Comparison of ENCODE assay signal across 33 cellular contexts in genomic region chr11:21301981-21302380, GRCh38.
DNase-seq lines count a peak whose midpoint lies in the region; ATAC-seq, FAIRE-seq and TF ChIP-seq lines count a peak whose summit lies in the region.
"Had no signal": no experiment of that assay in that cellular context is flagged by ENCODE, and none has a peak within 500 bp of the region (broad histone marks: within the 10 kb centered on the region; RNA-seq: fewer than 3 reads in every experiment).

No MANE protein-coding gene starts in this region.

- H3K9me3 Mint-ChIP-seq in GM23338: peaks cover 20% of the 10 kb centered on the region; the same call in 2 of the 3 replicates

- no TSS peak for BruUV-seq in HepG2 (replicated peaks; lab: Mats Ljungman, UMichigan)

- H3K4me1 Mint-ChIP-seq in GM23338: peaks cover 20% of the 10 kb centered on the region
- H3K4me1 Mint-ChIP-seq: B cell; CD14-positive monocyte; CD4-positive, alpha-beta memory T cell; CD4-positive, CD25-positive, alpha-beta regulatory T cell; CD8-positive, alpha-beta memory T cell had no signal

- no peak for TF ChIP-seq EP300 in HepG2 (IDR thresholded peaks at IDR 0.05; ENCODE audit: low read depth in 2 of 2, low read length in 2 of 2)
- TF ChIP-seq EP300 in HepG2 (CRISPR knock-in tag; IDR thresholded peaks at IDR 0.05; ENCODE audit: borderline replicate concordance): no peak

- no peaks in the 10 kb centered on the region for H4K20me1 ChIP-seq in HepG2 (ENCODE audit: insufficient read depth, low read length)
- no peaks in the 10 kb centered on the region for H4K20me1 ChIP-seq in GM23338 (replicated peaks; ENCODE audit: insufficient read depth)
- H4K20me1 ChIP-seq: BLaER1; BLaER1 treated with 17β-estradiol and CSF1 and Interleukin-3, amounts not matched to agents 10 nM and 100 nM had no signal

- H3K36me3 ChIP-seq in HepG2 (replicated peaks in 1 of 2; ENCODE audit: control insufficient read depth in 1 of 2, insufficient read depth in 2 of 2, low read length in 2 of 2) (no peaks in the 10 kb centered on the region), right lobe of liver (no peaks in the 10 kb centered on the region), GM23338 (ENCODE audit: insufficient read depth) (no peaks in the 10 kb centered on the region)
- H3K36me3 ChIP-seq: BE2C; BLaER1; BLaER1 treated with 17β-estradiol and CSF1 and Interleukin-3, amounts not matched to agents 10 nM and 100 nM had no signal

- TF ChIP-seq POLR2A in HepG2 (IDR thresholded peaks at IDR 0.05; ENCODE audit: insufficient read depth in 1 of 2, low read depth in 2 of 2, low read length in 2 of 2) (no peak), right lobe of liver (IDR thresholded peaks at IDR 0.05) (no peak)

- H3K27me3 ChIP-seq in HepG2 (ENCODE audit: control insufficient read depth in 1 of 2, insufficient read depth in 2 of 2, low read length in 2 of 2) (no peaks in the 10 kb centered on the region), right lobe of liver (no peaks in the 10 kb centered on the region), GM23338 (ENCODE audit: insufficient read depth) (no peaks in the 10 kb centered on the region)
- H3K27me3 ChIP-seq: BE2C; BLaER1; BLaER1 treated with 17β-estradiol and CSF1 and Interleukin-3, amounts not matched to agents 10 nM and 100 nM had no signal

- 8% methylated on average over 1 of the region's 1 CpG for WGBS in HepG2 (ENCODE audit: low lambda C conversion rate)
- WGBS in right lobe of liver (ENCODE audit: insufficient coverage, low coverage, low lambda C conversion rate, missing lambda C conversion rate): 31% methylated on average over 1 of the region's 1 CpG

- no peak overlapping the region for H3K4me3 Mint-ChIP-seq in GM23338
- H3K4me3 Mint-ChIP-seq: B cell; CD14-positive monocyte; CD4-positive, alpha-beta memory T cell; CD4-positive, alpha-beta T cell; CD4-positive, CD25-positive, alpha-beta regulatory T cell; CD8-positive, alpha-beta memory T cell; CD8-positive, alpha-beta T cell had no signal

- H3K4me3 ChIP-seq in HepG2 (replicated peaks in 1 of 3; ENCODE audit: insufficient read depth in 1 of 3, low read depth in 2 of 3, low read length in 3 of 3): no peak overlapping the region
- H3K4me3 ChIP-seq in right lobe of liver: no peak overlapping the region
- no peak overlapping the region for H3K4me3 ChIP-seq in GM23338
- H3K4me3 ChIP-seq: A549; BLaER1; BLaER1 treated with 17β-estradiol and CSF1 and Interleukin-3, amounts not matched to agents 10 nM and 100 nM had no signal

- ATAC-seq in HepG2 (no peak), right lobe of liver (no peak), GM23338 (no peak), HG03159 (IDR thresholded peaks at IDR 0.05; ENCODE audit: unreplicated experiment) (no peak)
- ATAC-seq: A549; CD8-positive, alpha-beta T cell had no signal

- H3K9me3 ChIP-seq in HepG2 (ENCODE audit: low read length): 0 out of 2 replicates have a peak, but pooled peaks cover 9% of the 10 kb centered on the region
- H3K9me3 ChIP-seq in right lobe of liver: no peaks in the 10 kb centered on the region
- H3K9me3 ChIP-seq: A549, BE2C, BLaER1, Caco-2 had no signal

- H3K4me2 ChIP-seq in HepG2 (ENCODE audit: low read depth, low read length) (no peak overlapping the region), GM23338 (no peak overlapping the region)
- H3K4me2 ChIP-seq: A549; BLaER1; BLaER1 treated with 17β-estradiol and CSF1 and Interleukin-3, amounts not matched to agents 10 nM and 100 nM had no signal

- DNase-seq in HepG2 (ENCODE audit: low spot score) (no peak), right lobe of liver (no peak), GM23338 (ENCODE audit: low spot score) (no peak)
- DNase-seq: 8988T; ACHN; AML-193; BE2C; C1 segment of cervical spinal cord; Caco-2; Calu3; CD4-positive, alpha-beta memory T cell; CD4-positive, alpha-beta T cell; CD4-positive, CD25-positive, alpha-beta regulatory T cell; CD8-positive, alpha-beta memory T cell; CD8-positive, alpha-beta T cell; COR-L47; DMS 273 treated with DMSO at 0.1 percent for 48 hours; DMS153; DMS53; DMS79; DMS79 treated with DMSO at 0.1 percent for 48 hours; DND-41; EL had no signal

- no peaks in the 10 kb centered on the region for H3F3A ChIP-seq in GM23338 (replicated peaks; ENCODE audit: low read depth)

- no peaks in the 10 kb centered on the region for H3K27me3 Mint-ChIP-seq in GM23338 (ENCODE audit: insufficient read depth, low read depth, poor library complexity)
- H3K27me3 Mint-ChIP-seq: B cell; CD4-positive, alpha-beta memory T cell; CD4-positive, alpha-beta T cell; CD4-positive, CD25-positive, alpha-beta regulatory T cell; CD8-positive, alpha-beta memory T cell had no signal

- no peak overlapping the region for H3K9ac ChIP-seq in HepG2 (ENCODE audit: insufficient read depth, low read depth, low read length)
- H3K9ac ChIP-seq: BLaER1; BLaER1 treated with 17β-estradiol and CSF1 and Interleukin-3, amounts not matched to agents 10 nM and 100 nM had no signal

- no peak for TF ChIP-seq RAD21 in HepG2 (CRISPR knock-in tag; IDR thresholded peaks at IDR 0.05)

- H3K27ac Mint-ChIP-seq in GM23338: no peak overlapping the region
- H3K27ac Mint-ChIP-seq: B cell; CD14-positive monocyte; CD4-positive, alpha-beta memory T cell; CD4-positive, alpha-beta T cell; CD4-positive, CD25-positive, alpha-beta regulatory T cell; CD8-positive, alpha-beta memory T cell; CD8-positive, alpha-beta T cell had no signal

- H3K27ac ChIP-seq in HepG2 (ENCODE audit: extremely low read length, insufficient read depth, low read length) (no peak overlapping the region), right lobe of liver (no peak overlapping the region), GM23338 (ENCODE audit: low read depth) (no peak overlapping the region)
- H3K27ac ChIP-seq: 22Rv1; A549; BLaER1; BLaER1 treated with 17β-estradiol and CSF1 and Interleukin-3, amounts not matched to agents 10 nM and 100 nM; C4-2B had no signal

- in situ Hi-C loops in HepG2 (cut with HindIII; ENCODE audit: extremely low pct_ligation_motif_present, low pct_unique_long_range_greater_than_20kb): no loop called here

- POLR2A ChIA-PET in HepG2 (lab: Yijun Ruan, JAX): no interaction called here

- H2AFZ ChIP-seq in HepG2 (ENCODE audit: low read length) (no peak overlapping the region), GM23338 (no peak overlapping the region)

- CTCF ChIA-PET in HepG2 (lab: Yijun Ruan, JAX; ENCODE audit: low intra/inter-chr PET ratio, low total read pairs): no interaction called here

- H3K79me2 ChIP-seq in HepG2 (ENCODE audit: insufficient read depth, low read length): no peaks in the 10 kb centered on the region
- H3K79me2 ChIP-seq in GM23338 (replicated peaks; ENCODE audit: insufficient read depth): no peaks in the 10 kb centered on the region

- no peaks in the 10 kb centered on the region for H3K9me2 ChIP-seq in GM23338 (ENCODE audit: insufficient read depth)

- no peaks in the 10 kb centered on the region for H3K36me3 Mint-ChIP-seq in GM23338 (ENCODE audit: low read depth)
- H3K36me3 Mint-ChIP-seq: CD14-positive monocyte; CD4-positive, alpha-beta memory T cell; CD4-positive, CD25-positive, alpha-beta regulatory T cell; CD8-positive, alpha-beta memory T cell; CD8-positive, alpha-beta T cell had no signal

- FAIRE-seq in HepG2 (lab: Jason Lieb, UNC): no peak
- FAIRE-seq: A204.1, A549, D721Med had no signal

- no peaks in the 10 kb centered on the region for H3K4me1 ChIP-seq in HepG2 (ENCODE audit: insufficient read depth, low read length)
- no peaks in the 10 kb centered on the region for H3K4me1 ChIP-seq in right lobe of liver
- H3K4me1 ChIP-seq in GM23338 (ENCODE audit: insufficient read depth): 0 out of 2 replicates have a peak, but pooled peaks cover 6% of the 10 kb centered on the region
- H3K4me1 ChIP-seq: A549; BE2C; BLaER1; BLaER1 treated with 17β-estradiol and CSF1 and Interleukin-3, amounts not matched to agents 10 nM and 100 nM; Caco-2 had no signal

- intact Hi-C loops in HepG2 (cut with micrococcal nuclease; ENCODE audit: unreplicated experiment) (no loop called here), right lobe of liver (cut with DNase I) (no loop called here)

- TF ChIP-seq CTCF in HepG2 (CRISPR knock-in tag; IDR thresholded peaks at IDR 0.05): no peak
- TF ChIP-seq CTCF in right lobe of liver (IDR thresholded peaks at IDR 0.05): no peak
- TF ChIP-seq CTCF in GM23338 (conservative IDR thresholded peaks at IDR 0.05; ENCODE audit: low read depth in 2 of 2): no peak

TF ChIP-seq in HepG2, 621 proteins besides CTCF, POLR2A, EP300 and RAD21 (continues in another document):
- no peak for TF ChIP-seq GTF2F1 (IDR thresholded peaks at IDR 0.05; ENCODE audit: low read length)

TF ChIP-seq in GM23338, 12 proteins besides CTCF, POLR2A, EP300 and RAD21 (continues in another document):
- TF ChIP-seq EZH2phosphoT487 (IDR thresholded peaks at IDR 0.05; ENCODE audit: unreplicated experiment): no peak
